In the genomic region with DNA sequence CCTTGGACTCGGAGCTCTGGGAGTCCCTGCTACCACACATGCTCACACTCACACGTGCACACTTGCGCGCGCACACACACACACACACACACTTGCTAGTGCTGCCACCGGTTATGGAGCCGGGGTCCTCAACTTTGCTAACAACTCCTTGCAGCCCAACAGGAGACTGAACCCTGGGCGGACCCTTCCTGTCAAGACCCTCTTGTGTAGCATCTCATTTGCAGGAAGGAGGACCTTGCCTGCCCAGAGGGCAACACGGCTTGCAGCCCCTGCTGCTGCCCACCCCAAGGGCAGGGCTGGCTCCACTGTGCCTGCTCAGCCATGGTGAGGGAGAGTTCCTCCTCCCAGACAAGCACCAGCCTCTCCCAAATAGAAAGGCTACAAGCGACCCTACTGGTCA, we compare ENCODE assay signal across 1 cellular context.
TF ChIP-seq lines count a peak whose summit lies in the region.

No MANE protein-coding gene starts in this region.

TF ChIP-seq in SK-N-SH treated with all-trans-retinoic acid at 6 μM for 48 hours, 23 proteins besides CTCF, POLR2A, EP300 and RAD21 (continued from another document):
- TF ChIP-seq, protein P1, sequence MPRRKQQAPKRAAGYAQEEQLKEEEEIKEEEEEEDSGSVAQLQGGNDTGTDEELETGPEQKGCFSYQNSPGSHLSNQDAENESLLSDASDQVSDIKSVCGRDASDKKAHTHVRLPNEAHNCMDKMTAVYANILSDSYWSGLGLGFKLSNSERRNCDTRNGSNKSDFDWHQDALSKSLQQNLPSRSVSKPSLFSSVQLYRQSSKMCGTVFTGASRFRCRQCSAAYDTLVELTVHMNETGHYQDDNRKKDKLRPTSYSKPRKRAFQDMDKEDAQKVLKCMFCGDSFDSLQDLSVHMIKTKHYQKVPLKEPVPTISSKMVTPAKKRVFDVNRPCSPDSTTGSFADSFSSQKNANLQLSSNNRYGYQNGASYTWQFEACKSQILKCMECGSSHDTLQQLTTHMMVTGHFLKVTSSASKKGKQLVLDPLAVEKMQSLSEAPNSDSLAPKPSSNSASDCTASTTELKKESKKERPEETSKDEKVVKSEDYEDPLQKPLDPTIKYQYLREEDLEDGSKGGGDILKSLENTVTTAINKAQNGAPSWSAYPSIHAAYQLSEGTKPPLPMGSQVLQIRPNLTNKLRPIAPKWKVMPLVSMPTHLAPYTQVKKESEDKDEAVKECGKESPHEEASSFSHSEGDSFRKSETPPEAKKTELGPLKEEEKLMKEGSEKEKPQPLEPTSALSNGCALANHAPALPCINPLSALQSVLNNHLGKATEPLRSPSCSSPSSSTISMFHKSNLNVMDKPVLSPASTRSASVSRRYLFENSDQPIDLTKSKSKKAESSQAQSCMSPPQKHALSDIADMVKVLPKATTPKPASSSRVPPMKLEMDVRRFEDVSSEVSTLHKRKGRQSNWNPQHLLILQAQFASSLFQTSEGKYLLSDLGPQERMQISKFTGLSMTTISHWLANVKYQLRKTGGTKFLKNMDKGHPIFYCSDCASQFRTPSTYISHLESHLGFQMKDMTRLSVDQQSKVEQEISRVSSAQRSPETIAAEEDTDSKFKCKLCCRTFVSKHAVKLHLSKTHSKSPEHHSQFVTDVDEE (CRISPR knock-in tag; IDR thresholded peaks at IDR 0.05): no peak
- TF ChIP-seq ZFP3 (CRISPR knock-in tag; IDR thresholded peaks at IDR 0.05) (no peak), PPARA (CRISPR knock-in tag; IDR thresholded peaks at IDR 0.05; ENCODE audit: borderline replicate concordance) (no peak), ZC3H10 (CRISPR knock-in tag; IDR thresholded peaks at IDR 0.05) (no peak), ARNTL (CRISPR knock-in tag; IDR thresholded peaks at IDR 0.05; ENCODE audit: borderline replicate concordance, low read depth) (no peak), ESRRG (CRISPR knock-in tag; IDR thresholded peaks at IDR 0.05) (no peak), RARB (CRISPR knock-in tag; IDR thresholded peaks at IDR 0.05) (no peak), ZNF70 (CRISPR knock-in tag; IDR thresholded peaks at IDR 0.05) (no peak), TOX (CRISPR knock-in tag; IDR thresholded peaks at IDR 0.05; ENCODE audit: borderline replicate concordance) (no peak)
